In the genomic region with DNA sequence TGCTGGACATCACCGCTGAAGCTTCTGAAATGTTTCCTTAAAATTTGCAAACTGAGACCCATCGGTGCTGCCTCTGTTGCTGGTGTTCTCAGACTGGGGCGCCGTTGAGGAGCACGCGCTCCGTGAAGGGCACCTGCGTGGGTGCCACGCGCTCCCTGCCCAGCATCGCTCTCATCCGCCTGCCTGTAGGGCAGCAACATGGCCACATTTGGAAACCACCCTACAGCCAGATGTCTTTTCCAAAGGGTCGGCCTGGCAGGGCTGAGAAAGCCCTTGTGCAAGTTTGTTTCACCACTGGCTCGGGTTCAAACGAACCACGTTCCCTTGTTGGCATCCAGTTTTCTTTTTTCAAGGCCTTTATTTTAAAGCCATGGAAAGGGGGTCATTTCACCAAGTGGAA, we compare ENCODE assay signal across 23 cellular contexts. TPM values are rescaled to one million over a fixed set of nuclear protein-coding genes. Genes with fewer than 3 reads are reported as not detected.
A peak's percentile ranks its signal among the peaks of the same experiment; 100 is the strongest.
DNase-seq lines count a peak whose midpoint lies in the region; ATAC-seq and TF ChIP-seq lines count a peak whose summit lies in the region.
"Had no signal": no experiment of that assay in that cellular context is flagged by ENCODE, and none has a peak within 500 bp of the region (broad histone marks: within the 10 kb centered on the region; RNA-seq: fewer than 3 reads in every experiment).

No MANE protein-coding gene starts in this region.

- H3K4me3 ChIP-seq in right atrium auricular region (no peak overlapping the region), left ventricle myocardium inferior (no peak overlapping the region)
- H3K4me3 ChIP-seq: BLaER1, GM23248, HAP-1, PC-9 had no signal

- H3K4me1 ChIP-seq in right atrium auricular region (peaks cover 0 to 35% of the 10 kb centered on the region in 2 donors), left ventricle myocardium inferior (peaks cover 25% of the 10 kb centered on the region)
- H3K4me1 ChIP-seq: HAP-1 had no signal

- H3K36me3 ChIP-seq in right atrium auricular region (peaks cover 57% of the 10 kb centered on the region), left ventricle myocardium inferior (peaks cover 28% of the 10 kb centered on the region)
- H3K36me3 ChIP-seq: BLaER1, HAP-1 had no signal

- H3K9me3 ChIP-seq in right atrium auricular region (no peaks in the 10 kb centered on the region), left ventricle myocardium inferior (replicated peaks) (no peaks in the 10 kb centered on the region)
- H3K9me3 ChIP-seq: HAP-1 had no signal

- ATAC-seq in sciatic nerve (no peak), HG02938 (IDR thresholded peaks at IDR 0.05; ENCODE audit: unreplicated experiment) (no peak), HG02759 (IDR thresholded peaks at IDR 0.05; ENCODE audit: unreplicated experiment) (no peak)

- intact Hi-C loops in left ventricle myocardium inferior (cut with micrococcal nuclease) = no loop called here
- intact Hi-C loops in sciatic nerve (cut with DNase I) = no loop called here

- TF ChIP-seq CTCF in right atrium auricular region (IDR thresholded peaks at IDR 0.05) = no peak
- no peak for TF ChIP-seq CTCF in left ventricle myocardium inferior (IDR thresholded peaks at IDR 0.05; ENCODE audit: borderline replicate concordance)

- no peaks in the 10 kb centered on the region for H3K27me3 ChIP-seq in right atrium auricular region
- no peaks in the 10 kb centered on the region for H3K27me3 ChIP-seq in left ventricle myocardium inferior (ENCODE audit: low read depth)
- H3K27me3 ChIP-seq: BLaER1 had no signal

- peak; percentile 57 for DNase-seq in right atrium auricular region (ENCODE audit: low spot score)
- DNase-seq in left ventricle myocardium inferior = no peak
- DNase-seq in islet precursor cell = peak; percentile 43
- peak; percentile 55 for DNase-seq in sciatic nerve (ENCODE audit: low spot score)
- DNase-seq in HuH-7 (ENCODE audit: low spot score) = no peak
- DNase-seq: CD4-positive, CD25-positive, alpha-beta regulatory T cell; DMS153; DND-41; GM23248; HFFc6; NCI-H1048; NCI-H1417; NCI-H1694; NCI-H2029 treated with DMSO at 0.1 percent for 48 hours; NCI-H526 treated with DMSO at 0.1 percent for 48 hours; PC-9; RPMI8226; SHP77 had no signal

- H3K27ac ChIP-seq in right atrium auricular region (peak overlapping the region; percentile 62 to 63), left ventricle myocardium inferior (replicated peaks) (no peak overlapping the region)
- H3K27ac ChIP-seq: BLaER1, GM23248, KMS-11, PC-9 had no signal

RNA-seq across cellular contexts. Expression of a gene that starts 13.9 kb away (rescaled TPM):
- total RNA-seq in right atrium auricular region (100 to 1,000 TPM; 120 to 168 TPM), left ventricle myocardium inferior (99.5 TPM), sciatic nerve (224 TPM)
- total RNA-seq: CD4-positive, CD25-positive, alpha-beta regulatory T cell; HFFc6; PC-9 had no signal

Comparison
In these comparisons a context has a peak if more than half of its experiments do, and no peak if none do; other contexts are left out.
1. DNase-seq: peak in right atrium auricular region (single experiment), islet precursor cell (single experiment) and sciatic nerve (single experiment); none in left ventricle myocardium inferior (single experiment) and HuH-7 (single experiment).